ENCODE assay signal across 35 cellular contexts in the genomic region with DNA sequence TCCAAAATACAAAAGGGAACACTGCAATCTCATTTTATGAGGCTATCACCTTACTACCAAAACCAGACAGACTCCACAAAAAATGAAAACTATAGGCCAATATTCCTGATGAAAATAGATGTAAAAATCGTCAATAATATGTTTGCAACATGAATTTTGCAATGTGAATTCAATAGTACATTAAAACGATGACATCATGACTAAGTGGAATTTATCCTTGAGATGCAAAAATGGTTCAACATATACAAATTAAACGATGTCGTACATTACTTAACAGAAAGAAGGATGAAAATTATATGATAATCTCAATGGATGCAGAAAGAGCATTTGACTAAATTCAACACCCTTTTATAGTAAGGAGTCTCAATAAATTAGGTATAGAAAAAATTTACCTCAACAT.
DNase-seq lines count a peak whose midpoint lies in the region; ATAC-seq, FAIRE-seq and TF ChIP-seq lines count a peak whose summit lies in the region.
"Had no signal": no experiment of that assay in that cellular context is flagged by ENCODE, and none has a peak within 500 bp of the region (broad histone marks: within the 10 kb centered on the region; RNA-seq: fewer than 3 reads in every experiment).

No MANE protein-coding gene starts in this region.

- CTCF ChIA-PET in HepG2 (lab: Yijun Ruan, JAX; ENCODE audit: low intra/inter-chr PET ratio, low total read pairs), result no interaction called here
- CTCF ChIA-PET in HEK293 (lab: Yijun Ruan, JAX), result interaction anchor here (0.6 kb wide), 1 partner anchor 379 kb away, joined by 5 read pairs; no protein-coding TSS in a partner anchor
- CTCF ChIA-PET in GM12878 (lab: Yijun Ruan, JAX), result no interaction called here
- CTCF ChIA-PET in K562 (lab: Yijun Ruan, JAX; ENCODE audit: low intra/inter-chr PET ratio), result no interaction called here

- no peak for TF ChIP-seq POLR2A in HepG2 (IDR thresholded peaks at IDR 0.05; ENCODE audit: insufficient read depth in 1 of 2, low read depth in 2 of 2, low read length in 2 of 2)
- no peak for TF ChIP-seq POLR2A in right lobe of liver (IDR thresholded peaks at IDR 0.05)
- TF ChIP-seq POLR2A in GM12878 (IDR thresholded peaks at IDR 0.05; ENCODE audit: low read depth, low read length), result no peak
- no peak for TF ChIP-seq POLR2A in K562 (conservative IDR thresholded peaks at IDR 0.05)

- H4K20me1 ChIP-seq in HepG2 (ENCODE audit: insufficient read depth, low read length), result no peaks in the 10 kb centered on the region
- H4K20me1 ChIP-seq in GM12878 (ENCODE audit: control insufficient read depth, insufficient read depth), result no peaks in the 10 kb centered on the region
- H4K20me1 ChIP-seq in K562 (replicated peaks; ENCODE audit: control insufficient read depth, insufficient read depth, low read length), result no peaks in the 10 kb centered on the region
- H4K20me1 ChIP-seq: BLaER1; BLaER1 treated with 17β-estradiol and CSF1 and Interleukin-3, amounts not matched to agents 10 nM and 100 nM had no signal

- H3K79me2 ChIP-seq in HepG2 (ENCODE audit: insufficient read depth, low read length) (no peaks in the 10 kb centered on the region), GM12878 (ENCODE audit: control insufficient read depth, insufficient read depth, low read length) (no peaks in the 10 kb centered on the region), K562 (ENCODE audit: control insufficient read depth, insufficient read depth, low read length) (no peaks in the 10 kb centered on the region)

- H3K27me3 ChIP-seq in HepG2 (ENCODE audit: control insufficient read depth in 1 of 2, insufficient read depth in 2 of 2, low read length in 2 of 2), result no peaks in the 10 kb centered on the region
- no peaks in the 10 kb centered on the region for H3K27me3 ChIP-seq in right lobe of liver
- no peaks in the 10 kb centered on the region for H3K27me3 ChIP-seq in GM12878 (replicated peaks in 1 of 2; ENCODE audit: control insufficient read depth in 2 of 2, insufficient read depth in 2 of 2, low read length in 1 of 2)
- no peaks in the 10 kb centered on the region for H3K27me3 ChIP-seq in K562 (ENCODE audit: control insufficient read depth in 2 of 2, insufficient read depth in 2 of 2, low read length in 2 of 2)
- H3K27me3 ChIP-seq: BE2C; BLaER1; BLaER1 treated with 17β-estradiol and CSF1 and Interleukin-3, amounts not matched to agents 10 nM and 100 nM had no signal

- H3K9ac ChIP-seq in HepG2 (ENCODE audit: insufficient read depth, low read depth, low read length), result no peak overlapping the region
- H3K9ac ChIP-seq in GM12878 (ENCODE audit: control insufficient read depth, insufficient read depth, low read length), result no peak overlapping the region
- no peak overlapping the region for H3K9ac ChIP-seq in K562 (ENCODE audit: insufficient read depth in 1 of 2, low read depth in 2 of 2, low read length in 2 of 2)
- H3K9ac ChIP-seq: BLaER1; BLaER1 treated with 17β-estradiol and CSF1 and Interleukin-3, amounts not matched to agents 10 nM and 100 nM had no signal

- no peak for FAIRE-seq in HepG2 (lab: Jason Lieb, UNC)
- no peak for FAIRE-seq in GM12878 (lab: Jason Lieb, UNC)
- no peak for FAIRE-seq in K562 (lab: Jason Lieb, UNC)
- FAIRE-seq: A204.1, A549, D721Med had no signal

- H2AFZ ChIP-seq in HepG2 (ENCODE audit: low read length), result no peak overlapping the region
- H2AFZ ChIP-seq in GM12878 (ENCODE audit: control insufficient read depth, low read depth, low read length), result no peak overlapping the region
- H2AFZ ChIP-seq in K562 (ENCODE audit: low read depth, low read length), result no peak overlapping the region

- TF ChIP-seq EP300 in HepG2 (IDR thresholded peaks at IDR 0.05; ENCODE audit: low read depth in 2 of 2, low read length in 2 of 2) (no peak), HepG2 (CRISPR knock-in tag; IDR thresholded peaks at IDR 0.05; ENCODE audit: borderline replicate concordance) (no peak), GM12878 (IDR thresholded peaks at IDR 0.05; ENCODE audit: borderline replicate concordance in 1 of 2, control insufficient read depth in 1 of 2, low read depth in 2 of 2, low read length in 2 of 2) (no peak), K562 (IDR thresholded peaks at IDR 0.05; ENCODE audit: low read length) (no peak)

- H3K4me1 ChIP-seq in HepG2 (ENCODE audit: insufficient read depth, low read length), result no peaks in the 10 kb centered on the region
- H3K4me1 ChIP-seq in right lobe of liver, result no peaks in the 10 kb centered on the region
- no peaks in the 10 kb centered on the region for H3K4me1 ChIP-seq in HEK293 (ENCODE audit: control insufficient read depth, insufficient read depth, low read length)
- no peaks in the 10 kb centered on the region for H3K4me1 ChIP-seq in GM12878 (ENCODE audit: control insufficient read depth, insufficient read depth, low read length)
- no peaks in the 10 kb centered on the region for H3K4me1 ChIP-seq in K562 (replicated peaks in 1 of 2; ENCODE audit: control insufficient read depth in 2 of 2, insufficient read depth in 2 of 2, low read length in 2 of 2)
- H3K4me1 ChIP-seq: A549; BE2C; BLaER1; BLaER1 treated with 17β-estradiol and CSF1 and Interleukin-3, amounts not matched to agents 10 nM and 100 nM; Caco-2 had no signal

- SMC1A ChIA-PET in GM12878 (lab: Charles Lee; ENCODE audit: uncharacterized antibody, unreplicated experiment), result no interaction called here

- POLR2A ChIA-PET in HepG2 (lab: Yijun Ruan, JAX), result no interaction called here
- POLR2A ChIA-PET in HEK293 (lab: Yijun Ruan, JAX), result no interaction called here
- POLR2A ChIA-PET in GM12878 (lab: Charles Lee), result no interaction called here
- POLR2A ChIA-PET in K562 (lab: Yijun Ruan, JAX), result no interaction called here

- H3K9me1 ChIP-seq in K562 (ENCODE audit: control insufficient read depth, insufficient read depth, low read length), result no peaks in the 10 kb centered on the region

- intact Hi-C loops in HepG2 (cut with micrococcal nuclease; ENCODE audit: unreplicated experiment), result no loop called here
- intact Hi-C loops in right lobe of liver (cut with DNase I), result no loop called here
- intact Hi-C loops in GM12878 (cut with micrococcal nuclease; ENCODE audit: unreplicated experiment), result no loop called here
- intact Hi-C loops in K562 (cut with micrococcal nuclease), result no loop called here

- TF ChIP-seq RAD21 in HepG2 (CRISPR knock-in tag; IDR thresholded peaks at IDR 0.05), result no peak
- no peak for TF ChIP-seq RAD21 in GM12878 (IDR thresholded peaks at IDR 0.05; ENCODE audit: insufficient read depth, low read depth, low read length)
- no peak for TF ChIP-seq RAD21 in K562 (CRISPR knock-in tag; conservative IDR thresholded peaks at IDR 0.05 in 1 of 2, IDR thresholded peaks at IDR 0.05 in 1 of 2)

- 51% methylated on average over 4 of the region's 4 CpGs for WGBS in HepG2 (ENCODE audit: low lambda C conversion rate)
- 70% methylated on average over 4 of the region's 4 CpGs for WGBS in right lobe of liver (ENCODE audit: insufficient coverage, low coverage, low lambda C conversion rate, missing lambda C conversion rate)
- 47% methylated on average over 4 of the region's 4 CpGs for WGBS in GM12878 (ENCODE audit: insufficient coverage, insufficient replicate concordance, low lambda C conversion rate, missing lambda C conversion rate)
- 21% methylated on average over 4 of the region's 4 CpGs for WGBS in K562 (ENCODE audit: insufficient coverage, low coverage, missing lambda C conversion rate)

- H3K4me2 ChIP-seq in HepG2 (ENCODE audit: low read depth, low read length), result no peak overlapping the region
- no peak overlapping the region for H3K4me2 ChIP-seq in GM12878 (ENCODE audit: control insufficient read depth, insufficient read depth)
- H3K4me2 ChIP-seq in K562 (ENCODE audit: insufficient read depth, low read length), result no peak overlapping the region
- H3K4me2 ChIP-seq: A549; BLaER1; BLaER1 treated with 17β-estradiol and CSF1 and Interleukin-3, amounts not matched to agents 10 nM and 100 nM had no signal

- H3K27ac ChIP-seq in HepG2 (ENCODE audit: extremely low read length, insufficient read depth, low read length) (no peak overlapping the region), right lobe of liver (no peak overlapping the region), HEK293 (ENCODE audit: extremely low read depth, low read depth, low read length) (no peak overlapping the region), GM12878 (ENCODE audit: control insufficient read depth, insufficient read depth) (no peak overlapping the region), K562 (ENCODE audit: extremely low read depth, low read depth, low read length) (no peak overlapping the region)
- H3K27ac ChIP-seq: 22Rv1; A549; BLaER1; BLaER1 treated with 17β-estradiol and CSF1 and Interleukin-3, amounts not matched to agents 10 nM and 100 nM; C4-2B had no signal

- RAD21 ChIA-PET in GM12878 (lab: Charles Lee; ENCODE audit: unreplicated experiment), result no interaction called here

- in situ Hi-C loops in HepG2 (cut with HindIII; ENCODE audit: extremely low pct_ligation_motif_present, low pct_unique_long_range_greater_than_20kb), result no loop called here
- in situ Hi-C loops in GM12878 (cut with MboI), result no loop called here
- in situ Hi-C loops in K562 (cut with MboI), result no loop called here

- ATAC-seq in HepG2 (no peak), right lobe of liver (no peak), GM12878 (no peak), K562 (no peak)
- ATAC-seq: A549; CD8-positive, alpha-beta T cell had no signal

- H3K36me3 ChIP-seq in HepG2 (replicated peaks in 1 of 2; ENCODE audit: control insufficient read depth in 1 of 2, insufficient read depth in 2 of 2, low read length in 2 of 2) (no peaks in the 10 kb centered on the region), right lobe of liver (no peaks in the 10 kb centered on the region), HEK293 (ENCODE audit: control insufficient read depth in 2 of 2, insufficient read depth in 1 of 2, low read length in 2 of 2) (no peaks in the 10 kb centered on the region), GM12878 (ENCODE audit: control insufficient read depth in 2 of 2, insufficient read depth in 2 of 2, low read length in 1 of 2) (no peaks in the 10 kb centered on the region), K562 (ENCODE audit: control insufficient read depth, insufficient read depth, low read length) (no peaks in the 10 kb centered on the region)
- H3K36me3 ChIP-seq: BE2C; BLaER1; BLaER1 treated with 17β-estradiol and CSF1 and Interleukin-3, amounts not matched to agents 10 nM and 100 nM had no signal

- no peak overlapping the region for H3K4me3 ChIP-seq in HepG2 (replicated peaks in 1 of 3; ENCODE audit: insufficient read depth in 1 of 3, low read depth in 2 of 3, low read length in 3 of 3)
- no peak overlapping the region for H3K4me3 ChIP-seq in right lobe of liver
- H3K4me3 ChIP-seq in HEK293 (ENCODE audit: low read depth, low read length), result no peak overlapping the region
- H3K4me3 ChIP-seq in GM12878, result no peak overlapping the region
- H3K4me3 ChIP-seq in K562, result no peak overlapping the region
- H3K4me3 ChIP-seq: A549; BLaER1; BLaER1 treated with 17β-estradiol and CSF1 and Interleukin-3, amounts not matched to agents 10 nM and 100 nM had no signal

- BruUV-seq in HepG2 (replicated peaks; lab: Mats Ljungman, UMichigan) (no TSS peak), GM12878 (replicated peaks; lab: Mats Ljungman, UMichigan) (no TSS peak), K562 (replicated peaks; lab: Mats Ljungman, UMichigan) (no TSS peak)

- H3K9me3 ChIP-seq in HepG2 (ENCODE audit: low read length) (no peaks in the 10 kb centered on the region), right lobe of liver (no peaks in the 10 kb centered on the region), HEK293 (ENCODE audit: control insufficient read depth, insufficient read depth, low read depth, low read length) (no peaks in the 10 kb centered on the region), GM12878 (replicated peaks; ENCODE audit: control insufficient read depth, insufficient read depth, low read length) (no peaks in the 10 kb centered on the region), K562 (replicated peaks; ENCODE audit: control insufficient read depth, insufficient read depth, low read depth, low read length) (no peaks in the 10 kb centered on the region)
- H3K9me3 ChIP-seq: BE2C had no signal

- DNase-seq in HepG2 (ENCODE audit: low spot score) (no peak), right lobe of liver (no peak), GM12878 (ENCODE audit: low read depth, low spot score) (no peak), K562 (ENCODE audit: extremely low read depth in 1 of 4, low spot score in 3 of 4) (no peak), occipital lobe (lab: John Stamatoyannopoulos, UW) (no peak), DMS 273 (lab: John Stamatoyannopoulos, UW; ENCODE audit: unreplicated experiment) (no peak)
- DNase-seq in stimulated activated CD8-positive, alpha-beta memory T cell treated with anti-CD3 and anti-CD28 coated beads, Interleukin-4, amount 100 ng/mL, for 48 hours, result no peak
- DNase-seq: 8988T; ACHN; AML-193; BE2C; C1 segment of cervical spinal cord; Caco-2; Calu3; CD4-positive, alpha-beta memory T cell; CD4-positive, alpha-beta T cell; CD4-positive, CD25-positive, alpha-beta regulatory T cell; CD8-positive, alpha-beta memory T cell; CD8-positive, alpha-beta T cell; COR-L47; DMS 273 treated with DMSO at 0.1 percent for 48 hours; DMS153; DMS53; DMS79; DMS79 treated with DMSO at 0.1 percent for 48 hours; DND-41; EL had no signal

- TF ChIP-seq CTCF in HepG2 (CRISPR knock-in tag; IDR thresholded peaks at IDR 0.05) (no peak), right lobe of liver (IDR thresholded peaks at IDR 0.05) (no peak), HEK293 (tag by site-specific recombination; IDR thresholded peaks at IDR 0.05) (no peak), GM12878 (IDR thresholded peaks at IDR 0.05 in 2 of 3, conservative IDR thresholded peaks at IDR 0.05 in 1 of 3; ENCODE audit: control insufficient read depth in 2 of 3, extremely low read depth in 1 of 3, insufficient read depth in 1 of 3, low read depth in 3 of 3, low read length in 3 of 3) (no peak), K562 (IDR thresholded peaks at IDR 0.05 in 2 of 3, conservative IDR thresholded peaks at IDR 0.05 in 1 of 3; ENCODE audit: insufficient read depth in 2 of 3, low read depth in 1 of 3, low read length in 3 of 3) (no peak)
